Comparison of ENCODE assay signal across 16 cellular contexts in the genomic region with DNA sequence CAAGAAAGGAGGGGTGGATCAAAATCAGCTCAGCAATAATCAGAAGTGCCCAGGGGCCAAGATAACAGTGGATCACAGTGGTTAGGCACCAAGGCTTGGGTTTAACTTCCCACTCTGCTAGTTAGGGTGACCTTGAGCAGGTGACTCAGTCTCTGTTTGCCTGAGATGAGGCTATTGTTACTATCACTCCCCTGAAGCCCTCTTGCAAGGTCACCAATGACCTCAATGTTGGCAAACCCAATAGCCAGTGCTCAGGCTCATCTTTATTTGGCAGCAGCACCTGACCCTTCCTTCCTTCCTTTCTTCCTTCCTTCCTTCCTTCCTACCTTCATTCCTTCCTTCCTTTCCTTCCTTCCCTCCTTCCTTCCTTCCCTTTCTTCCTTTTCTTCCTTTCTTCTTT.
DNase-seq lines count a peak whose midpoint lies in the region; ATAC-seq and TF ChIP-seq lines count a peak whose summit lies in the region.
"Had no signal": no experiment of that assay in that cellular context is flagged by ENCODE, and none has a peak within 500 bp of the region (broad histone marks: within the 10 kb centered on the region; RNA-seq: fewer than 3 reads in every experiment).

No MANE protein-coding gene starts in this region.

- intact Hi-C loops in ascending aorta (cut with DNase I) (no loop called here), aorta (cut with DNase I) (loop anchor here in 1 of 2 donors (2.0 kb wide), 1 partner anchor 30 kb away; no protein-coding TSS in a partner anchor)

- H3K27ac ChIP-seq in ascending aorta (peak overlapping the region; percentile 91 to 92), muscle layer of colon (ENCODE audit: low read depth, low read length) (peak overlapping the region; percentile 66), aorta (ENCODE audit: low read depth in 1 of 2, low read length in 2 of 2) (peak overlapping the region; percentile 52 to 75)

- peaks cover 35 to 77% of the 10 kb centered on the region in 2 donors for H3K4me1 ChIP-seq in ascending aorta
- H3K4me1 ChIP-seq in muscle layer of colon (ENCODE audit: insufficient read depth, low read length): peaks cover 98% of the 10 kb centered on the region
- peaks cover 0 to 6% of the 10 kb centered on the region in 2 donors for H3K4me1 ChIP-seq in aorta (ENCODE audit: control insufficient read depth in 1 of 2, insufficient read depth in 2 of 2, low read length in 2 of 2)

- H3K27me3 ChIP-seq in ascending aorta (no peaks in the 10 kb centered on the region), muscle layer of colon (ENCODE audit: control insufficient read depth in 1 of 2, insufficient read depth in 2 of 2, low read length in 2 of 2) (no peaks in the 10 kb centered on the region), aorta (ENCODE audit: control insufficient read depth in 1 of 2, insufficient read depth in 2 of 2, low read length in 1 of 2) (no peaks in the 10 kb centered on the region)
- H3K27me3 ChIP-seq: right atrium auricular region had no signal

- H3K9me3 ChIP-seq in ascending aorta: no peaks in the 10 kb centered on the region
- no peaks in the 10 kb centered on the region for H3K9me3 ChIP-seq in muscle layer of colon (ENCODE audit: low read length)
- H3K9me3 ChIP-seq in aorta (ENCODE audit: control insufficient read depth, low read length): no peaks in the 10 kb centered on the region
- H3K9me3 ChIP-seq: right atrium auricular region had no signal

- H3K9ac ChIP-seq in muscle layer of colon (ENCODE audit: low read length): no peak overlapping the region

- ATAC-seq in aorta (ENCODE audit: low FRiP score): no peak
- ATAC-seq: Panc1; stimulated activated naive B cell treated with anti-CD40 and anti-IgM and Interleukin-4, amounts not matched to agents 10 μg/mL and 1 μg/mL and 100 μg/mL, for 72 hours had no signal

- no peak for TF ChIP-seq CTCF in ascending aorta (IDR thresholded peaks at IDR 0.05)

- DNase-seq in SKM-1 treated with dmso at 0.1 percent for 144 hours (lab: John Stamatoyannopoulos, UW; ENCODE audit: unreplicated experiment) (peak; percentile 68), SKM-1 (lab: John Stamatoyannopoulos, UW; ENCODE audit: unreplicated experiment) (no peak), ascending aorta (ENCODE audit: low spot score in 2 of 2) (no peak), aorta (no peak), NCI-H510A (lab: John Stamatoyannopoulos, UW) (no peak), GOT3 (lab: John Stamatoyannopoulos, UW) (no peak), activated gamma-delta T cell (lab: John Stamatoyannopoulos, UW) (no peak)
- DNase-seq: cerebellar nuclear complex; left cardiac atrium; naive B cell; NCI-H1436; NCI-H524; stimulated activated naive B cell treated with anti-CD40 and anti-IgM and Interleukin-4, amounts not matched to agents 10 μg/mL and 1 μg/mL and 100 μg/mL, for 72 hours had no signal

- H3K36me3 ChIP-seq in ascending aorta (peaks cover 72 to 77% of the 10 kb centered on the region in 2 donors), muscle layer of colon (ENCODE audit: insufficient read depth, low read length) (peaks cover 83% of the 10 kb centered on the region), aorta (ENCODE audit: control insufficient read depth in 1 of 2, insufficient read depth in 2 of 2, low read length in 1 of 2) (no peaks in the 10 kb centered on the region)
- H3K36me3 ChIP-seq: right atrium auricular region had no signal

- H3K4me3 ChIP-seq in ascending aorta (no peak overlapping the region), muscle layer of colon (ENCODE audit: low read depth in 1 of 2, low read length in 2 of 2) (no peak overlapping the region), aorta (ENCODE audit: low read length in 2 of 2) (no peak overlapping the region)
- H3K4me3 ChIP-seq: right atrium auricular region had no signal
